In genomic region chr7:106655703-106656498, GRCh38 we compare ENCODE assay signal across 19 cellular contexts.
"Had no signal": no experiment of that assay in that cellular context is flagged by ENCODE, and none has a peak within 500 bp of the region (broad histone marks: within the 10 kb centered on the region; RNA-seq: fewer than 3 reads in every experiment).

No MANE protein-coding gene starts in this region.

- DNase-seq: dermis blood vessel endothelial cell; heart left ventricle; hippocampal formation; kidney glomerular epithelial cell; mesendoderm; naive B cell; retina; right lobe of liver; stimulated activated CD4-positive, alpha-beta T cell treated with anti-CD3 and anti-CD28 coated beads, Interleukin-4, amount 100 ng/mL, for 1 hour; stimulated activated CD8-positive, alpha-beta memory T cell treated with anti-CD3 and anti-CD28 coated beads, Interleukin-4, amount 100 ng/mL, for 48 hours; tibial artery; upper lobe of right lung had no signal

- H3K36me3 ChIP-seq: heart left ventricle, prostate gland, right lobe of liver, tibial artery, upper lobe of right lung, vagina had no signal

- H3K27ac Mint-ChIP-seq: nephron; stimulated activated effector memory CD8-positive, alpha-beta T cell treated with anti-CD3 and anti-CD28 coated beads, Interleukin-12 subunit alpha, Interleukin-12 subunit beta, amount 100 ng/mL, for 72 hours; stimulated activated naive CD8-positive, alpha-beta T cell treated with anti-CD3 and anti-CD28 coated beads, Interleukin-15, Interleukin-2, amounts not matched to agents 100 ng/mL and 50 ng/mL, for 24 hours had no signal

- H3K4me3 ChIP-seq: heart left ventricle, prostate gland, right lobe of liver, tibial artery, upper lobe of right lung, vagina had no signal

- H3K4me3 Mint-ChIP-seq: naive B cell; nephron; stimulated activated effector memory CD8-positive, alpha-beta T cell treated with anti-CD3 and anti-CD28 coated beads, Interleukin-12 subunit alpha, Interleukin-12 subunit beta, amount 100 ng/mL, for 72 hours; stimulated activated naive CD8-positive, alpha-beta T cell treated with anti-CD3 and anti-CD28 coated beads, Interleukin-15, Interleukin-2, amounts not matched to agents 100 ng/mL and 50 ng/mL, for 24 hours had no signal

- H3K9me3 Mint-ChIP-seq: naive B cell; nephron; stimulated activated effector memory CD8-positive, alpha-beta T cell treated with anti-CD3 and anti-CD28 coated beads, Interleukin-12 subunit alpha, Interleukin-12 subunit beta, amount 100 ng/mL, for 72 hours; stimulated activated naive CD8-positive, alpha-beta T cell treated with anti-CD3 and anti-CD28 coated beads, Interleukin-15, Interleukin-2, amounts not matched to agents 100 ng/mL and 50 ng/mL, for 24 hours had no signal

- H3K4me1 ChIP-seq: prostate gland had no signal

- H3K27me3 ChIP-seq: heart left ventricle, right lobe of liver, tibial artery, upper lobe of right lung, vagina had no signal

- H3K36me3 Mint-ChIP-seq: naive B cell had no signal

- H2AFZ ChIP-seq: parathyroid adenoma had no signal

- H3K9ac ChIP-seq: parathyroid adenoma had no signal

- H3K27ac ChIP-seq: heart left ventricle, parathyroid adenoma, prostate gland, right lobe of liver, tibial artery, upper lobe of right lung, vagina had no signal

- H3K27me3 Mint-ChIP-seq: naive B cell; stimulated activated naive CD8-positive, alpha-beta T cell treated with anti-CD3 and anti-CD28 coated beads, Interleukin-15, Interleukin-2, amounts not matched to agents 100 ng/mL and 50 ng/mL, for 24 hours had no signal

- ATAC-seq: esophagus mucosa; heart left ventricle; right lobe of liver; stimulated activated effector memory CD8-positive, alpha-beta T cell treated with anti-CD3 and anti-CD28 coated beads, Interleukin-12 subunit alpha, Interleukin-12 subunit beta, amount 100 ng/mL, for 72 hours; upper lobe of right lung had no signal

- H3K9me3 ChIP-seq: heart left ventricle, prostate gland, right lobe of liver, tibial artery, upper lobe of right lung, vagina had no signal
